ENCODE assay signal across 2 cellular contexts in the genomic region with DNA sequence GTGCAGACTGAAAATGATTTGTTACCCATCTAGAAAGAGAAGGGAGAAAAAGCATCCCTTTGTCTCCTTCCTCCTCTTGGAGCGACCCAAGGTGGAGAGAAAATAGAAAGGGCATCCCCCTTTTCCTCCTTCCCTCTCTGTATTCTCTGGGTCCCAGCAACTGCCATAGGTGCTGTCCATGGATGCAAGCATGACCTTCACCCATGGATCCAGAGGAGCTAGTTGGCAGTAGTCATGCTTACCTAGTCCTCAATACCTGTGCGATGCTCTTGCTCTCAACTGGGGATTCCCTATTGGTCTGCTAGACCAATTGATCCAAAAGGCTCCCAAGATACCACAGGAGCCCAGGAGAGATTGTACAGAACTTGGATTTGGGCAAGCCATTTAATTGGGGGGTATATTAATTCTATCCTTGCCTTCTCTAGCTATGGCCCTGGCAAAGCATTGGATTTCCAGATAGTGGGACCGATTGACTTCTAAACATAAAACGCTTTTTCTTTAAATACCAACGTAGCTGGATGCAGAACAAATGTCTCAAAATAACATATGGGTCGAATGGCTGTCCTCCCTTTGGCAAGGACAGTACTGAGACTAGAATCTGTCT.
TF ChIP-seq lines count a peak whose summit lies in the region.

No MANE protein-coding gene starts in this region.

TF ChIP-seq in GM23338, 12 proteins besides CTCF, POLR2A, EP300 and RAD21 (continued from another document):
- TF ChIP-seq REST (IDR thresholded peaks at IDR 0.05; ENCODE audit: unreplicated experiment) (no peak), NANOG (IDR thresholded peaks at IDR 0.05; ENCODE audit: borderline replicate concordance) (no peak), ZNF331 (CRISPR knock-in tag; IDR thresholded peaks at IDR 0.05; ENCODE audit: low read depth) (no peak), STAT1 (IDR thresholded peaks at IDR 0.05; ENCODE audit: unreplicated experiment) (no peak), EZH2phosphoT487 (IDR thresholded peaks at IDR 0.05; ENCODE audit: unreplicated experiment) (no peak)

TF ChIP-seq in SK-N-SH, 30 proteins besides CTCF, POLR2A, EP300 and RAD21 (continued from another document):
- TF ChIP-seq USF1 (IDR thresholded peaks at IDR 0.05; ENCODE audit: borderline replicate concordance, low read depth), result peak; percentile 60; the same call in 1 of the 2 replicates
- no peak for TF ChIP-seq JUND (IDR thresholded peaks at IDR 0.05)
- no peak for TF ChIP-seq FOXJ3 (CRISPR knock-in tag; IDR thresholded peaks at IDR 0.05)
- no peak for TF ChIP-seq MAX (IDR thresholded peaks at IDR 0.05; ENCODE audit: low read depth)
- TF ChIP-seq REST (IDR thresholded peaks at IDR 0.05; ENCODE audit: low read depth, low read length), result peak; percentile 46; the same call in 1 of the 2 replicates
- no peak for TF ChIP-seq USF2 (IDR thresholded peaks at IDR 0.05; ENCODE audit: borderline replicate concordance, low read depth, low read length)
- TF ChIP-seq FOSL2 (IDR thresholded peaks at IDR 0.05; ENCODE audit: borderline replicate concordance, low read depth), result no peak
- no peak for TF ChIP-seq FOXM1 (IDR thresholded peaks at IDR 0.05; ENCODE audit: low read depth)
- no peak for TF ChIP-seq MXI1 (IDR thresholded peaks at IDR 0.05; ENCODE audit: low read depth, low read length)
- TF ChIP-seq EZH2phosphoT487 (IDR thresholded peaks at IDR 0.05; ENCODE audit: borderline replicate concordance, low read depth), result no peak
- no peak for TF ChIP-seq ELF1 (IDR thresholded peaks at IDR 0.05)
- TF ChIP-seq GABPA (IDR thresholded peaks at IDR 0.05; ENCODE audit: low read depth), result no peak
- no peak for TF ChIP-seq CHD2 (IDR thresholded peaks at IDR 0.05; ENCODE audit: low read length, partially characterized antibody)
- no peak for TF ChIP-seq TEAD4 (IDR thresholded peaks at IDR 0.05; ENCODE audit: borderline replicate concordance, insufficient read depth)
- TF ChIP-seq TAF1 (IDR thresholded peaks at IDR 0.05; ENCODE audit: borderline replicate concordance, low read depth, low read length), result no peak
- TF ChIP-seq, protein P1, sequence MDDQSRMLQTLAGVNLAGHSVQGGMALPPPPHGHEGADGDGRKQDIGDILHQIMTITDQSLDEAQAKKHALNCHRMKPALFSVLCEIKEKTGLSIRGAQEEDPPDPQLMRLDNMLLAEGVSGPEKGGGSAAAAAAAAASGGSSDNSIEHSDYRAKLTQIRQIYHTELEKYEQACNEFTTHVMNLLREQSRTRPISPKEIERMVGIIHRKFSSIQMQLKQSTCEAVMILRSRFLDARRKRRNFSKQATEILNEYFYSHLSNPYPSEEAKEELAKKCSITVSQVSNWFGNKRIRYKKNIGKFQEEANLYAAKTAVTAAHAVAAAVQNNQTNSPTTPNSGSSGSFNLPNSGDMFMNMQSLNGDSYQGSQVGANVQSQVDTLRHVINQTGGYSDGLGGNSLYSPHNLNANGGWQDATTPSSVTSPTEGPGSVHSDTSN (IDR thresholded peaks at IDR 0.05), result no peak
- TF ChIP-seq TCF12 (IDR thresholded peaks at IDR 0.05), result peak; percentile 16; the same call in 1 of the 2 replicates
- no peak for TF ChIP-seq GATA2 (CRISPR knock-in tag; IDR thresholded peaks at IDR 0.05)
- peak; percentile 42; the same call in 1 of the 2 replicates for TF ChIP-seq RCOR1 (IDR thresholded peaks at IDR 0.05; ENCODE audit: low read length)
- TF ChIP-seq, protein P2, sequence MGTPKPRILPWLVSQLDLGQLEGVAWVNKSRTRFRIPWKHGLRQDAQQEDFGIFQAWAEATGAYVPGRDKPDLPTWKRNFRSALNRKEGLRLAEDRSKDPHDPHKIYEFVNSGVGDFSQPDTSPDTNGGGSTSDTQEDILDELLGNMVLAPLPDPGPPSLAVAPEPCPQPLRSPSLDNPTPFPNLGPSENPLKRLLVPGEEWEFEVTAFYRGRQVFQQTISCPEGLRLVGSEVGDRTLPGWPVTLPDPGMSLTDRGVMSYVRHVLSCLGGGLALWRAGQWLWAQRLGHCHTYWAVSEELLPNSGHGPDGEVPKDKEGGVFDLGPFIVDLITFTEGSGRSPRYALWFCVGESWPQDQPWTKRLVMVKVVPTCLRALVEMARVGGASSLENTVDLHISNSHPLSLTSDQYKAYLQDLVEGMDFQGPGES (IDR thresholded peaks at IDR 0.05; ENCODE audit: low read depth, low read length), result no peak
